8 cellular contexts compared by ENCODE assay signal in genomic region chr6:7262037-7262461, GRCh38. TPM values are rescaled to one million over a fixed set of nuclear protein-coding genes. Genes with fewer than 3 reads are reported as not detected.
A peak's percentile ranks its signal among the peaks of the same experiment; 100 is the strongest.
DNase-seq lines count a peak whose midpoint lies in the region; ATAC-seq and TF ChIP-seq lines count a peak whose summit lies in the region.

No MANE protein-coding gene starts in this region.

- no TSS peak for BruUV-seq in A673 (replicated peaks; lab: Mats Ljungman, UMichigan)

- peak; percentile 26 for DNase-seq in activated T-cell treated with anti-CD3 and anti-CD28 coated beads, Interleukin-2, amount 50 U/mL, for 24 hours
- DNase-seq in activated T-cell treated with anti-CD3 and anti-CD28 coated beads, Interleukin-2, amount 50 U/mL, for 48 hours = no peak
- no peak for DNase-seq in activated T-helper 1 cell treated with anti-CD3 and anti-CD28 coated beads, Interleukin-12 subunit alpha, Interleukin-12 subunit beta, Interleukin-2, Interleukin-4 antibody, amounts not matched to agents 30 ng/mL and 10 ng/mL and 1 ng/mL, durations not matched to agents 14 hours and 24 hours and 36 hours (ENCODE audit: low spot score)
- DNase-seq in A673 (ENCODE audit: low spot score) = no peak

- CTCF ChIA-PET in A673 (lab: Charles Lee) = interaction anchor here (0.8 kb wide), 1 partner anchor 565 kb away, joined by 3 read pairs; no protein-coding TSS in a partner anchor

- H3K27me3 ChIP-seq in iPS-15b (ENCODE audit: control insufficient read depth, insufficient read depth, low read length) (no peaks in the 10 kb centered on the region), stomach smooth muscle (ENCODE audit: control insufficient read depth in 1 of 2, insufficient read depth in 2 of 2, low read length in 2 of 2) (no peaks in the 10 kb centered on the region), A673 (replicated peaks; ENCODE audit: insufficient read depth, low read depth, low read length, poor library complexity) (no peaks in the 10 kb centered on the region)

- H3K27me3 Mint-ChIP-seq in activated T-cell treated with anti-CD3 and anti-CD28 coated beads, Interleukin-2, amount 50 U/mL, for 24 hours = peaks cover 38% of the 10 kb centered on the region
- peaks cover 11% of the 10 kb centered on the region for H3K27me3 Mint-ChIP-seq in activated T-helper 1 cell treated with anti-CD3 and anti-CD28 coated beads, Interleukin-12 subunit alpha, Interleukin-12 subunit beta, Interleukin-2, Interleukin-4 antibody, amounts not matched to agents 30 ng/mL and 10 ng/mL and 1 ng/mL, durations not matched to agents 14 hours and 24 hours and 36 hours (ENCODE audit: insufficient read depth)

- H3K9me3 Mint-ChIP-seq in activated T-cell treated with anti-CD3 and anti-CD28 coated beads, Interleukin-2, amount 50 U/mL, for 24 hours = peaks cover 3% of the 10 kb centered on the region
- no peaks in the 10 kb centered on the region for H3K9me3 Mint-ChIP-seq in activated T-helper 1 cell treated with anti-CD3 and anti-CD28 coated beads, Interleukin-12 subunit alpha, Interleukin-12 subunit beta, Interleukin-2, Interleukin-4 antibody, amounts not matched to agents 30 ng/mL and 10 ng/mL and 1 ng/mL, durations not matched to agents 14 hours and 24 hours and 36 hours

- H3K4me1 ChIP-seq in iPS-15b (ENCODE audit: control insufficient read depth, insufficient read depth, low read length) (peaks cover 5% of the 10 kb centered on the region), stomach smooth muscle (ENCODE audit: control insufficient read depth, insufficient read depth, low read length) (peaks cover 16% of the 10 kb centered on the region), A673 (ENCODE audit: insufficient read depth, low read length, poor library complexity, severe bottlenecking) (peaks cover 5% of the 10 kb centered on the region)

- no peaks in the 10 kb centered on the region for H3K36me3 ChIP-seq in iPS-15b (ENCODE audit: control insufficient read depth, insufficient read depth, low read length)
- H3K36me3 ChIP-seq in stomach smooth muscle (ENCODE audit: control insufficient read depth in 2 of 2, insufficient read depth in 2 of 2, low read length in 2 of 2) = no peaks in the 10 kb centered on the region
- no peaks in the 10 kb centered on the region for H3K36me3 ChIP-seq in A673 (ENCODE audit: insufficient read depth, low read length, poor library complexity, severe bottlenecking)

- peak overlapping the region; percentile 9 for H3K4me3 Mint-ChIP-seq in activated T-cell treated with anti-CD3 and anti-CD28 coated beads, Interleukin-2, amount 50 U/mL, for 24 hours
- H3K4me3 Mint-ChIP-seq in activated T-helper 1 cell treated with anti-CD3 and anti-CD28 coated beads, Interleukin-12 subunit alpha, Interleukin-12 subunit beta, Interleukin-2, Interleukin-4 antibody, amounts not matched to agents 30 ng/mL and 10 ng/mL and 1 ng/mL, durations not matched to agents 14 hours and 24 hours and 36 hours = peak overlapping the region; percentile 76

- no peaks in the 10 kb centered on the region for H3K9me3 ChIP-seq in iPS-15b (ENCODE audit: control insufficient read depth, insufficient read depth, low read length)
- H3K9me3 ChIP-seq in stomach smooth muscle (ENCODE audit: control insufficient read depth in 2 of 2, low read length in 2 of 2) = peaks cover 0 to 3% of the 10 kb centered on the region in 2 donors
- H3K9me3 ChIP-seq in A673 (ENCODE audit: low read depth, low read length, poor library complexity, severe bottlenecking) = no peaks in the 10 kb centered on the region

- H3K27ac Mint-ChIP-seq in activated T-cell treated with anti-CD3 and anti-CD28 coated beads, Interleukin-2, amount 50 U/mL, for 24 hours = no peak overlapping the region
- H3K27ac Mint-ChIP-seq in activated T-helper 1 cell treated with anti-CD3 and anti-CD28 coated beads, Interleukin-12 subunit alpha, Interleukin-12 subunit beta, Interleukin-2, Interleukin-4 antibody, amounts not matched to agents 30 ng/mL and 10 ng/mL and 1 ng/mL, durations not matched to agents 14 hours and 24 hours and 36 hours = no peak overlapping the region

- intact Hi-C loops in activated T-helper 1 cell treated with anti-CD3 and anti-CD28 coated beads, Interleukin-12 subunit alpha, Interleukin-12 subunit beta, Interleukin-2, Interleukin-4 antibody, amounts not matched to agents 30 ng/mL and 10 ng/mL and 1 ng/mL, durations not matched to agents 14 hours and 24 hours and 36 hours (cut with micrococcal nuclease) = no loop called here
- intact Hi-C loops in A673 (cut with micrococcal nuclease; ENCODE audit: unreplicated experiment) = no loop called here

- H3K4me3 ChIP-seq in iPS-15b (ENCODE audit: low read depth, low read length) (peak overlapping the region; percentile 85), stomach smooth muscle (ENCODE audit: low read length in 2 of 2) (peak overlapping the region; percentile 91 to 93), A673 (ENCODE audit: low read depth, low read length, poor library complexity, severe bottlenecking) (no peak overlapping the region)

- POLR2A ChIA-PET in A673 (lab: Charles Lee; ENCODE audit: low non-redundant PET) = interaction anchor here (0.5 kb wide), 1 partner anchor 132 kb away, joined by 3 read pairs; no protein-coding TSS in a partner anchor

- peak overlapping the region; percentile 55 for H3K27ac ChIP-seq in stomach smooth muscle (ENCODE audit: low read length)
- no peak overlapping the region for H3K27ac ChIP-seq in A673 (ENCODE audit: low read depth, low read length, poor library complexity, severe bottlenecking)

- no peak for ATAC-seq in HG03196 (IDR thresholded peaks at IDR 0.05; ENCODE audit: unreplicated experiment)
- ATAC-seq in GM18517 (IDR thresholded peaks at IDR 0.05; ENCODE audit: unreplicated experiment) = no peak

- no peaks in the 10 kb centered on the region for H3K36me3 Mint-ChIP-seq in activated T-cell treated with anti-CD3 and anti-CD28 coated beads, Interleukin-2, amount 50 U/mL, for 24 hours (ENCODE audit: low read depth)
- H3K36me3 Mint-ChIP-seq in activated T-helper 1 cell treated with anti-CD3 and anti-CD28 coated beads, Interleukin-12 subunit alpha, Interleukin-12 subunit beta, Interleukin-2, Interleukin-4 antibody, amounts not matched to agents 30 ng/mL and 10 ng/mL and 1 ng/mL, durations not matched to agents 14 hours and 24 hours and 36 hours (ENCODE audit: low read depth) = no peaks in the 10 kb centered on the region

- H3K9ac ChIP-seq in iPS-15b (ENCODE audit: low read depth, low read length) (no peak overlapping the region), stomach smooth muscle (ENCODE audit: low read length in 2 of 2) (no peak overlapping the region)

- TF ChIP-seq CTCF in A673 (conservative IDR thresholded peaks at IDR 0.05; ENCODE audit: low read depth, low read length) = no peak

- peaks cover 16% of the 10 kb centered on the region for H3K4me1 Mint-ChIP-seq in activated T-cell treated with anti-CD3 and anti-CD28 coated beads, Interleukin-2, amount 50 U/mL, for 24 hours (ENCODE audit: low read depth)
- H3K4me1 Mint-ChIP-seq in activated T-helper 1 cell treated with anti-CD3 and anti-CD28 coated beads, Interleukin-12 subunit alpha, Interleukin-12 subunit beta, Interleukin-2, Interleukin-4 antibody, amounts not matched to agents 30 ng/mL and 10 ng/mL and 1 ng/mL, durations not matched to agents 14 hours and 24 hours and 36 hours (ENCODE audit: low read depth) = peaks cover 21% of the 10 kb centered on the region

RNA-seq across cellular contexts. Expression of gene SSR1, which starts 51.0 kb away (rescaled TPM):
- total RNA-seq in activated T-helper 1 cell treated with anti-CD3 and anti-CD28 coated beads, Interleukin-12 subunit alpha, Interleukin-12 subunit beta, Interleukin-2, Interleukin-4 antibody, amounts not matched to agents 30 ng/mL and 10 ng/mL and 1 ng/mL, durations not matched to agents 14 hours and 24 hours and 36 hours = 160 and 168 TPM in 2 replicates
- total RNA-seq in A673 (2021) = 152 and 161 TPM in 2 replicates
